Comparison of ENCODE assay signal across 27 cellular contexts in genomic region chr16:1364510-1364909, GRCh38.
"Had no signal": no experiment of that assay in that cellular context is flagged by ENCODE, and none has a peak within 500 bp of the region (broad histone marks: within the 10 kb centered on the region; RNA-seq: fewer than 3 reads in every experiment).

No MANE protein-coding gene starts in this region.

- H2AFZ ChIP-seq: hepatocyte had no signal

- H3K27ac ChIP-seq: gastroesophageal sphincter, hepatocyte, ovary, sigmoid colon, upper lobe of left lung, vagina, VCaP had no signal

- H3K4me1 ChIP-seq: gastroesophageal sphincter, sigmoid colon, upper lobe of left lung, vagina had no signal

- ATAC-seq: activated naive CD8-positive, alpha-beta T cell treated with anti-CD3 and anti-CD28 coated beads, Interleukin-2, amount 50 U/mL, for 24 hours; gastroesophageal sphincter; left colon; naive thymus-derived CD4-positive, alpha-beta T cell; stimulated activated memory B cell treated with anti-CD40 and anti-IgM and Interleukin-4, amounts not matched to agents 10 μg/mL and 1 μg/mL and 100 μg/mL, for 72 hours; stimulated activated naive CD8-positive, alpha-beta T cell treated with anti-CD3 and anti-CD28 coated beads, Interleukin-15, amount 100 ng/mL, for 72 hours had no signal

- H3K9me3 ChIP-seq: gastroesophageal sphincter, ovary, sigmoid colon, upper lobe of left lung, vagina had no signal

- H3K36me3 ChIP-seq: ovary had no signal

- FAIRE-seq: endothelial cell of umbilical vein, small intestine, TTC549 had no signal

- DNase-seq: activated CD4-positive, alpha-beta T cell treated with anti-CD3 and anti-CD28 coated beads for 48 hours; activated CD4-positive, alpha-beta T cell treated with anti-CD3 and anti-CD28 coated beads, Interleukin-2, amount 50 U/mL, for 48 hours; activated CD8-positive, alpha-beta memory T cell treated with anti-CD3 and anti-CD28 coated beads for 24 hours; activated gamma-delta T cell treated with Interleukin-2 at 50 U/mL for 16 hours; activated naive CD8-positive, alpha-beta T cell treated with anti-CD3 and anti-CD28 coated beads, Interleukin-2, amount 50 U/mL, for 24 hours; amygdala; central memory CD4-positive, alpha-beta T cell; islet precursor cell; left colon; naive thymus-derived CD4-positive, alpha-beta T cell; ovary; sigmoid colon; small intestine; stimulated activated CD4-positive, alpha-beta T cell treated with anti-CD3 and anti-CD28 coated beads, Interleukin-1b, Interleukin-23, amount 100 ng/mL, for 48 hours; stimulated activated CD4-positive, alpha-beta T cell treated with anti-CD3 and anti-CD28 coated beads, Interleukin-4, amount 100 ng/mL, for 4 hours; stimulated activated CD8-positive, alpha-beta memory T cell treated with anti-CD3 and anti-CD28 coated beads, Interleukin-4, amount 100 ng/mL, for 48 hours; stimulated activated naive CD8-positive, alpha-beta T cell treated with anti-CD3 and anti-CD28 coated beads, Interleukin-15, amount 100 ng/mL, for 72 hours; substantia nigra; T-helper 9 cell had no signal

- H3K27me3 ChIP-seq: gastroesophageal sphincter, hepatocyte, ovary, sigmoid colon, upper lobe of left lung, vagina had no signal

- H3K4me3 ChIP-seq: gastroesophageal sphincter, hepatocyte, ovary, sigmoid colon, upper lobe of left lung, vagina had no signal

- H3K4me2 ChIP-seq: hepatocyte had no signal
